Comparison of ENCODE assay signal across 33 cellular contexts in genomic region chr16:73212431-73212830, GRCh38.
"Had no signal": no experiment of that assay in that cellular context is flagged by ENCODE, and none has a peak within 500 bp of the region (broad histone marks: within the 10 kb centered on the region; RNA-seq: fewer than 3 reads in every experiment).

No MANE protein-coding gene starts in this region.

- H3K4me3 Mint-ChIP-seq: activated B cell treated with CpG ODN at 0.5 μM for 24 hours; activated CD4-positive, alpha-beta memory T cell treated with anti-CD3 and anti-CD28 coated beads for 36 hours; activated CD4-positive, alpha-beta T cell treated with anti-CD3 and anti-CD28 coated beads, Interleukin-2, amount 10 ng/mL, durations not matched to agents 24 days and 14 days; activated CD8-positive, alpha-beta T cell treated with anti-CD3 and anti-CD28 coated beads for 36 hours; activated naive CD4-positive, alpha-beta T cell treated with anti-CD3 and anti-CD28 coated beads for 36 hours; activated naive CD8-positive, alpha-beta T cell treated with anti-CD3 and anti-CD28 coated beads for 36 hours; activated T-cell treated with anti-CD3 and anti-CD28 coated beads, Interleukin-2, amount 50 U/mL, for 4 hours; activated T-cell treated with anti-CD3 and anti-CD28 coated beads, Interleukin-2, amount 50 U/mL, for 72 hours; activated T-helper 1 cell treated with anti-CD3 and anti-CD28 coated beads, Interleukin-12 subunit alpha, Interleukin-12 subunit beta, Interleukin-2, Interleukin-4 antibody, amounts not matched to agents 30 ng/mL and 10 ng/mL and 1 ng/mL, durations not matched to agents 14 hours and 24 hours and 36 hours; activated T-helper 17 cell treated with anti-CD3 and anti-CD28 coated beads, Interleukin-2, amount 50 U/mL, for 72 hours; T-helper 1 cell treated with Interleukin-12 subunit alpha and Interleukin-12 subunit beta and Interleukin-4 antibody, amounts not matched to agents 30 μg/mL and 1 μg/mL, for 36 hours; T-helper 2 cell treated with Interferon-gamma antibody and Interleukin-4, amounts not matched to agents 5 μg/mL and 100 μg/mL, for 36 hours had no signal

- H3K36me3 ChIP-seq: adrenal gland, brain microvascular endothelial cell, breast epithelium had no signal

- H3K27ac ChIP-seq: adrenal gland, body of pancreas, brain microvascular endothelial cell, breast epithelium had no signal

- H3K4me1 ChIP-seq: adrenal gland, body of pancreas, breast epithelium had no signal

- H3K36me3 Mint-ChIP-seq: activated CD4-positive, alpha-beta memory T cell treated with anti-CD3 and anti-CD28 coated beads for 36 hours; activated naive CD8-positive, alpha-beta T cell treated with anti-CD3 and anti-CD28 coated beads for 36 hours had no signal

- H3K27me3 Mint-ChIP-seq: activated B cell treated with CpG ODN at 0.5 μM for 24 hours; activated CD4-positive, alpha-beta memory T cell treated with anti-CD3 and anti-CD28 coated beads for 36 hours; activated CD4-positive, alpha-beta T cell treated with anti-CD3 and anti-CD28 coated beads, Interleukin-2, amount 10 ng/mL, durations not matched to agents 24 days and 14 days; activated CD8-positive, alpha-beta T cell treated with anti-CD3 and anti-CD28 coated beads for 36 hours; activated naive CD8-positive, alpha-beta T cell treated with anti-CD3 and anti-CD28 coated beads for 36 hours had no signal

- H3K9me3 ChIP-seq: adrenal gland, body of pancreas, breast epithelium had no signal

- H3K9me3 Mint-ChIP-seq: activated CD4-positive, alpha-beta T cell treated with anti-CD3 and anti-CD28 coated beads, Interleukin-2, amount 10 ng/mL, durations not matched to agents 24 days and 14 days; activated T-cell treated with anti-CD3 and anti-CD28 coated beads, Interleukin-2, amount 50 U/mL, for 4 hours had no signal

- H3K4me1 Mint-ChIP-seq: activated B cell treated with CpG ODN at 0.5 μM for 24 hours; activated CD4-positive, alpha-beta T cell treated with anti-CD3 and anti-CD28 coated beads, Interleukin-2, amount 10 ng/mL, durations not matched to agents 24 days and 14 days; activated naive CD8-positive, alpha-beta T cell treated with anti-CD3 and anti-CD28 coated beads for 36 hours; activated T-helper 17 cell treated with anti-CD3 and anti-CD28 coated beads, Interleukin-2, amount 50 U/mL, for 72 hours had no signal

- DNase-seq: activated B cell treated with CpG ODN at 0.5 μM for 24 hours; activated CD4-positive, alpha-beta memory T cell treated with anti-CD3 and anti-CD28 coated beads for 36 hours; activated CD4-positive, alpha-beta T cell treated with anti-CD3 and anti-CD28 coated beads for 4 hours; activated CD4-positive, alpha-beta T cell treated with anti-CD3 and anti-CD28 coated beads, Interleukin-2, amount 10 ng/mL, durations not matched to agents 24 days and 14 days; activated CD4-positive, alpha-beta T cell treated with anti-CD3 and anti-CD28 coated beads, Interleukin-2, amount 50 U/mL, for 1 hour; activated CD4-positive, alpha-beta T cell treated with anti-CD3 and anti-CD28 coated beads, Interleukin-2, amount 50 U/mL, for 4 hours; activated CD4-positive, CD25-positive, alpha-beta regulatory T cell treated with anti-CD3 and anti-CD28 coated beads, Interleukin-2, amount 50 U/mL, for 72 hours; activated CD8-positive, alpha-beta memory T cell treated with anti-CD3 and anti-CD28 coated beads, Interleukin-2, amount 50 U/mL, for 4 hours; activated CD8-positive, alpha-beta T cell treated with anti-CD3 and anti-CD28 coated beads for 36 hours; activated effector memory CD4-positive, alpha-beta T cell treated with anti-CD3 and anti-CD28 coated beads, Interleukin-2, amount 50 U/mL, for 16 hours; activated gamma-delta T cell treated with Interleukin-2 at 50 U/mL for 16 hours; activated naive CD4-positive, alpha-beta T cell; activated naive CD4-positive, alpha-beta T cell treated with anti-CD3 and anti-CD28 coated beads for 36 hours; activated naive CD4-positive, alpha-beta T cell treated with anti-CD3 and anti-CD28 coated beads, Interleukin-2, amount 50 U/mL, for 16 hours; activated naive CD8-positive, alpha-beta T cell treated with anti-CD3 and anti-CD28 coated beads for 36 hours; activated T-cell treated with anti-CD3 and anti-CD28 coated beads for 4 hours; activated T-cell treated with anti-CD3 and anti-CD28 coated beads, Interleukin-2, amount 50 U/mL, for 1 hour; activated T-cell treated with anti-CD3 and anti-CD28 coated beads, Interleukin-2, amount 50 U/mL, for 4 hours; activated T-cell treated with anti-CD3 and anti-CD28 coated beads, Interleukin-2, amount 50 U/mL, for 72 hours; adrenal gland; amniotic stem cell; aorta; body of pancreas; brain microvascular endothelial cell; central memory CD4-positive, alpha-beta T cell; T-helper 2 cell; T-helper 9 cell had no signal

- H3K4me3 ChIP-seq: adrenal gland, body of pancreas, breast epithelium had no signal

- H3K27ac Mint-ChIP-seq: activated B cell treated with CpG ODN at 0.5 μM for 24 hours; activated CD4-positive, alpha-beta memory T cell treated with anti-CD3 and anti-CD28 coated beads for 36 hours; activated CD4-positive, alpha-beta T cell treated with anti-CD3 and anti-CD28 coated beads, Interleukin-2, amount 10 ng/mL, durations not matched to agents 24 days and 14 days; activated CD8-positive, alpha-beta T cell treated with anti-CD3 and anti-CD28 coated beads for 36 hours; activated naive CD4-positive, alpha-beta T cell treated with anti-CD3 and anti-CD28 coated beads for 36 hours; activated naive CD4-positive, alpha-beta T cell treated with anti-CD3 and anti-CD28 coated beads, Interleukin-2, amount 50 U/mL, for 72 hours; activated naive CD8-positive, alpha-beta T cell treated with anti-CD3 and anti-CD28 coated beads for 36 hours; activated T-cell treated with anti-CD3 and anti-CD28 coated beads, Interleukin-2, amount 50 U/mL, for 72 hours; activated T-helper 1 cell treated with anti-CD3 and anti-CD28 coated beads, Interleukin-12 subunit alpha, Interleukin-12 subunit beta, Interleukin-2, Interleukin-4 antibody, amounts not matched to agents 30 ng/mL and 10 ng/mL and 1 ng/mL, durations not matched to agents 14 hours and 24 hours and 36 hours; activated T-helper 17 cell treated with anti-CD3 and anti-CD28 coated beads, Interleukin-2, amount 50 U/mL, for 72 hours; T-helper 1 cell treated with Interleukin-12 subunit alpha and Interleukin-12 subunit beta and Interleukin-4 antibody, amounts not matched to agents 30 μg/mL and 1 μg/mL, for 36 hours; T-helper 2 cell treated with Interferon-gamma antibody and Interleukin-4, amounts not matched to agents 5 μg/mL and 100 μg/mL, for 36 hours had no signal

- ATAC-seq: activated CD8-positive, alpha-beta T cell treated with anti-CD3 and anti-CD28 coated beads for 36 hours; activated naive CD4-positive, alpha-beta T cell treated with anti-CD3 and anti-CD28 coated beads, Interleukin-2, amount 50 U/mL, for 72 hours; activated T-cell treated with anti-CD3 and anti-CD28 coated beads, Interleukin-2, amount 50 U/mL, for 4 hours; activated T-cell treated with anti-CD3 and anti-CD28 coated beads, Interleukin-2, amount 50 U/mL, for 72 hours; activated T-helper 17 cell treated with anti-CD3 and anti-CD28 coated beads, Interleukin-2, amount 50 U/mL, for 72 hours; body of pancreas had no signal

- H3K27me3 ChIP-seq: adrenal gland, body of pancreas, brain microvascular endothelial cell, breast epithelium had no signal
